Comparison of ENCODE assay signal across 1 cellular context in genomic region chr10:12605580-12606405, GRCh38.
A peak's percentile ranks its signal among the peaks of the same experiment; 100 is the strongest.
TF ChIP-seq lines count a peak whose summit lies in the region.

No MANE protein-coding gene starts in this region.

TF ChIP-seq in HepG2, 621 proteins besides CTCF, POLR2A, EP300 and RAD21 (continued from another document and continues in another):
- TF ChIP-seq RERE (CRISPR knock-in tag; IDR thresholded peaks at IDR 0.05; ENCODE audit: low read depth) (no peak), CREB3 (CRISPR knock-in tag; IDR thresholded peaks at IDR 0.05) (no peak), KAT7 (CRISPR knock-in tag; IDR thresholded peaks at IDR 0.05; ENCODE audit: borderline replicate concordance) (no peak), ZNF747 (CRISPR knock-in tag; IDR thresholded peaks at IDR 0.05; ENCODE audit: borderline replicate concordance) (no peak), ZSCAN12 (CRISPR knock-in tag; IDR thresholded peaks at IDR 0.05) (no peak), KLF6 (CRISPR knock-in tag; IDR thresholded peaks at IDR 0.05) (no peak), ZFP36 (IDR thresholded peaks at IDR 0.05; ENCODE audit: borderline replicate concordance, low read depth, low read length, partially characterized antibody) (no peak), PATZ1 (CRISPR knock-in tag; IDR thresholded peaks at IDR 0.05) (peak; percentile 53; the same call in 1 of the 2 replicates), ZSCAN31 (CRISPR knock-in tag; IDR thresholded peaks at IDR 0.05; ENCODE audit: low read depth) (no peak), PAF1 (CRISPR knock-in tag; IDR thresholded peaks at IDR 0.05) (no peak), GLI4 (CRISPR knock-in tag; IDR thresholded peaks at IDR 0.05; ENCODE audit: borderline replicate concordance) (no peak), HNF4A (CRISPR knock-in tag; IDR thresholded peaks at IDR 0.05) (peak; percentile 30; the same call in 1 of the 2 replicates), ZNF251 (CRISPR knock-in tag; IDR thresholded peaks at IDR 0.05) (no peak), ATM (IDR thresholded peaks at IDR 0.05; ENCODE audit: borderline replicate concordance) (no peak), ZGPAT (CRISPR knock-in tag; IDR thresholded peaks at IDR 0.05) (no peak; the same call in 1 of the 2 replicates), ZFP1 (CRISPR knock-in tag; IDR thresholded peaks at IDR 0.05) (no peak), ZFX (CRISPR knock-in tag; IDR thresholded peaks at IDR 0.05; ENCODE audit: low read depth) (no peak), MXD1 (CRISPR knock-in tag; IDR thresholded peaks at IDR 0.05) (no peak), AHR (CRISPR knock-in tag; IDR thresholded peaks at IDR 0.05) (no peak), MBD4 (IDR thresholded peaks at IDR 0.05; ENCODE audit: borderline replicate concordance, low read length) (no peak), TFE3 (CRISPR knock-in tag; IDR thresholded peaks at IDR 0.05) (0 out of 2 replicates have a peak, but pooled peaks have one; percentile 36), GLMP (CRISPR knock-in tag; IDR thresholded peaks at IDR 0.05; ENCODE audit: borderline replicate concordance) (no peak), MXD4 (CRISPR knock-in tag; IDR thresholded peaks at IDR 0.05) (no peak), YY1 (IDR thresholded peaks at IDR 0.05; ENCODE audit: insufficient read depth, insufficient replicate concordance, low read depth, low read length) (no peak), ZNF589 (CRISPR knock-in tag; conservative IDR thresholded peaks at IDR 0.05) (no peak), THRA (CRISPR knock-in tag; IDR thresholded peaks at IDR 0.05; ENCODE audit: borderline replicate concordance) (no peak), GRHL1 (CRISPR knock-in tag; conservative IDR thresholded peaks at IDR 0.05) (no peak), SAP130 (CRISPR knock-in tag; IDR thresholded peaks at IDR 0.05; ENCODE audit: low read depth) (peak; percentile 45; the same call in 1 of the 2 replicates), ZNF503 (CRISPR knock-in tag; IDR thresholded peaks at IDR 0.05) (no peak), FOXO4 (CRISPR knock-in tag; conservative IDR thresholded peaks at IDR 0.05) (no peak), ZNF484 (CRISPR knock-in tag; IDR thresholded peaks at IDR 0.05; ENCODE audit: borderline replicate concordance, low read depth) (no peak), FOXJ3 (CRISPR knock-in tag; IDR thresholded peaks at IDR 0.05; ENCODE audit: borderline replicate concordance) (peak; percentile 39; the same call in 1 of the 2 replicates)
